ENCODE assay signal across 2 cellular contexts in genomic region chr3:188133646-188134045, GRCh38.
TF ChIP-seq lines count a peak whose summit lies in the region.

No MANE protein-coding gene starts in this region.

TF ChIP-seq in IMR-90, 13 proteins besides CTCF, POLR2A, EP300 and RAD21:
- TF ChIP-seq MAZ (IDR thresholded peaks at IDR 0.05; ENCODE audit: borderline replicate concordance, low read depth, low read length) (no peak), RFX5 (IDR thresholded peaks at IDR 0.05; ENCODE audit: low read depth, low read length) (no peak), MXI1 (IDR thresholded peaks at IDR 0.05; ENCODE audit: borderline replicate concordance, low read depth, low read length) (no peak), SMC3 (IDR thresholded peaks at IDR 0.05; ENCODE audit: low read depth, low read length) (no peak), CHD1 (IDR thresholded peaks at IDR 0.05; ENCODE audit: low read depth, low read length) (no peak), RCOR1 (IDR thresholded peaks at IDR 0.05; ENCODE audit: insufficient replicate concordance, low read length) (no peak)

TF ChIP-seq in H1, 55 proteins besides CTCF, POLR2A, EP300 and RAD21:
- TF ChIP-seq USF2 (IDR thresholded peaks at IDR 0.05; ENCODE audit: low read length) (no peak), ATF3 (IDR thresholded peaks at IDR 0.05; ENCODE audit: insufficient read depth, low read depth, low read length) (no peak), KDM5A (IDR thresholded peaks at IDR 0.05; ENCODE audit: low read length) (no peak), POU5F1 (IDR thresholded peaks at IDR 0.05; ENCODE audit: low read depth, low read length) (no peak), ZNF274 (IDR thresholded peaks at IDR 0.05; ENCODE audit: borderline replicate concordance, extremely low read depth, low read length) (no peak), HDAC2 (IDR thresholded peaks at IDR 0.05; ENCODE audit: borderline replicate concordance in 1 of 2, low read depth in 2 of 2, low read length in 2 of 2) (no peak), FOSL1 (IDR thresholded peaks at IDR 0.05; ENCODE audit: insufficient read depth, low read depth, low read length) (no peak), RXRA (IDR thresholded peaks at IDR 0.05; ENCODE audit: insufficient read depth, low read depth, low read length) (no peak), ASH2L (IDR thresholded peaks at IDR 0.05; ENCODE audit: low read length) (no peak), SIRT6 (IDR thresholded peaks at IDR 0.05; ENCODE audit: low read length) (no peak), SAP30 (IDR thresholded peaks at IDR 0.05; ENCODE audit: insufficient read depth, insufficient replicate concordance, low read length) (no peak), MAX (IDR thresholded peaks at IDR 0.05) (no peak), POLR2AphosphoS5 (IDR thresholded peaks at IDR 0.05; ENCODE audit: low read depth, low read length) (no peak), CEBPB (IDR thresholded peaks at IDR 0.05; ENCODE audit: low read depth, low read length) (no peak), SIX5 (IDR thresholded peaks at IDR 0.05; ENCODE audit: low read depth, low read length) (no peak), KDM4A (IDR thresholded peaks at IDR 0.05; ENCODE audit: low read depth, low read length, severe bottlenecking) (no peak), TAF7 (optimal IDR thresholded peaks at IDR 0.05; ENCODE audit: borderline replicate concordance, low read depth, low read length) (no peak), TBP (IDR thresholded peaks at IDR 0.05; ENCODE audit: low read depth, low read length) (no peak)
